In genomic region chr18:48393776-48394175, GRCh38 we compare ENCODE assay signal across 24 cellular contexts. TPM values are rescaled to one million over a fixed set of nuclear protein-coding genes. Genes with fewer than 3 reads are reported as not detected.
DNase-seq lines count a peak whose midpoint lies in the region; ATAC-seq, FAIRE-seq and TF ChIP-seq lines count a peak whose summit lies in the region.
"Had no signal": no experiment of that assay in that cellular context is flagged by ENCODE, and none has a peak within 500 bp of the region (broad histone marks: within the 10 kb centered on the region; RNA-seq: fewer than 3 reads in every experiment).

No MANE protein-coding gene starts in this region.

- intact Hi-C loops in right lobe of liver (cut with DNase I) = no loop called here
- intact Hi-C loops in HepG2 (cut with micrococcal nuclease; ENCODE audit: unreplicated experiment) = no loop called here
- intact Hi-C loops in left lung (cut with DNase I) = no loop called here
- intact Hi-C loops in lower lobe of right lung (cut with DNase I) = no loop called here

- no peaks in the 10 kb centered on the region for H4K20me1 ChIP-seq in HepG2 (ENCODE audit: insufficient read depth, low read length)

- BruUV-seq in HepG2 (replicated peaks; lab: Mats Ljungman, UMichigan) = no TSS peak

- TF ChIP-seq CTCF in right lobe of liver (IDR thresholded peaks at IDR 0.05) (no peak), HepG2 (CRISPR knock-in tag; IDR thresholded peaks at IDR 0.05) (no peak), left lung (IDR thresholded peaks at IDR 0.05) (no peak), lower lobe of right lung (IDR thresholded peaks at IDR 0.05) (no peak)

- TF ChIP-seq EP300 in HepG2 (IDR thresholded peaks at IDR 0.05; ENCODE audit: low read depth in 2 of 2, low read length in 2 of 2) = no peak
- no peak for TF ChIP-seq EP300 in HepG2 (CRISPR knock-in tag; IDR thresholded peaks at IDR 0.05; ENCODE audit: borderline replicate concordance)

- DNase-seq in right lobe of liver (no peak), HepG2 (ENCODE audit: low spot score) (no peak), ecto neural progenitor cell (ENCODE audit: low spot score) (peak; percentile 16), left lung (no peak), lower lobe of right lung (no peak), GOT3 (lab: John Stamatoyannopoulos, UW) (no peak)
- DNase-seq: BE2C, DMS53, GM23248, Karpas-422, NCI-H1694, NCI-H2081, NCI-H2171, NCI-H524 treated with DMSO at 0.1 percent for 48 hours, NCI-H82, PC-3, SHP77 treated with DMSO at 0.1 percent for 48 hours had no signal

- H3K9me3 ChIP-seq in right lobe of liver = no peaks in the 10 kb centered on the region
- H3K9me3 ChIP-seq in HepG2 (ENCODE audit: low read length) = no peaks in the 10 kb centered on the region
- no peaks in the 10 kb centered on the region for H3K9me3 ChIP-seq in left lung
- no peaks in the 10 kb centered on the region for H3K9me3 ChIP-seq in lower lobe of right lung
- H3K9me3 ChIP-seq: A549, BE2C had no signal

- H2AFZ ChIP-seq in HepG2 (ENCODE audit: low read length) = no peak overlapping the region
- H2AFZ ChIP-seq: GM23248 had no signal

- TF ChIP-seq POLR2A in right lobe of liver (IDR thresholded peaks at IDR 0.05) (no peak), HepG2 (IDR thresholded peaks at IDR 0.05; ENCODE audit: insufficient read depth in 1 of 2, low read depth in 2 of 2, low read length in 2 of 2) (no peak)

- H3K4me1 ChIP-seq in right lobe of liver (no peaks in the 10 kb centered on the region), HepG2 (ENCODE audit: insufficient read depth, low read length) (no peaks in the 10 kb centered on the region), left lung (peaks cover under 1 to 27% of the 10 kb centered on the region in 2 donors), urinary bladder (ENCODE audit: insufficient read depth) (peaks cover 2% of the 10 kb centered on the region), lower lobe of right lung (peaks cover 27% of the 10 kb centered on the region)
- H3K4me1 ChIP-seq: BE2C had no signal

- H3K27me3 ChIP-seq in right lobe of liver (no peaks in the 10 kb centered on the region), HepG2 (ENCODE audit: control insufficient read depth in 1 of 2, insufficient read depth in 2 of 2, low read length in 2 of 2) (peaks cover 3 to 48% of the 10 kb centered on the region in 2 experiments; a peak in 4 of 5 replicates), left lung (peaks cover 0 to 10% of the 10 kb centered on the region in 2 donors), lower lobe of right lung (ENCODE audit: low read depth) (no peaks in the 10 kb centered on the region)
- H3K27me3 ChIP-seq: BE2C had no signal

- FAIRE-seq in HepG2 (lab: Jason Lieb, UNC) = no peak
- FAIRE-seq: A549, D721Med had no signal

- in situ Hi-C loops in HepG2 (cut with HindIII; ENCODE audit: extremely low pct_ligation_motif_present, low pct_unique_long_range_greater_than_20kb) = no loop called here

- no peaks in the 10 kb centered on the region for H3K79me2 ChIP-seq in HepG2 (ENCODE audit: insufficient read depth, low read length)

- TF ChIP-seq RAD21 in HepG2 (CRISPR knock-in tag; IDR thresholded peaks at IDR 0.05) = no peak

- no peaks in the 10 kb centered on the region for H3K36me3 ChIP-seq in right lobe of liver
- no peaks in the 10 kb centered on the region for H3K36me3 ChIP-seq in HepG2 (replicated peaks in 1 of 2; ENCODE audit: control insufficient read depth in 1 of 2, insufficient read depth in 2 of 2, low read length in 2 of 2)
- H3K36me3 ChIP-seq in left lung = no peaks in the 10 kb centered on the region
- H3K36me3 ChIP-seq in urinary bladder (ENCODE audit: insufficient read depth) = no peaks in the 10 kb centered on the region
- H3K36me3 ChIP-seq in lower lobe of right lung = no peaks in the 10 kb centered on the region
- H3K36me3 ChIP-seq: BE2C had no signal

- POLR2A ChIA-PET in HepG2 (lab: Yijun Ruan, JAX) = no interaction called here

- H3K9ac ChIP-seq in HepG2 (ENCODE audit: insufficient read depth, low read depth, low read length) = no peak overlapping the region
- H3K9ac ChIP-seq: GM23248 had no signal

- H3K27ac ChIP-seq in right lobe of liver (no peak overlapping the region), HepG2 (ENCODE audit: extremely low read length, insufficient read depth, low read length) (no peak overlapping the region), left lung (no peak overlapping the region), urinary bladder (ENCODE audit: low read depth) (peak overlapping the region; percentile 41), lower lobe of right lung (no peak overlapping the region)
- H3K27ac ChIP-seq: A549, GM23248, SK-N-MC had no signal

- CTCF ChIA-PET in HepG2 (lab: Yijun Ruan, JAX; ENCODE audit: low intra/inter-chr PET ratio, low total read pairs) = no interaction called here

- 71% methylated on average over 1 of the region's 1 CpG for WGBS in right lobe of liver (ENCODE audit: insufficient coverage, low coverage, low lambda C conversion rate, missing lambda C conversion rate)
- WGBS in HepG2 (ENCODE audit: low lambda C conversion rate) = 0% methylated on average over 1 of the region's 1 CpG
- WGBS in urinary bladder = 89% methylated on average over 1 of the region's 1 CpG

- H3K4me3 ChIP-seq in right lobe of liver (no peak overlapping the region), HepG2 (replicated peaks in 1 of 3; ENCODE audit: insufficient read depth in 1 of 3, low read depth in 2 of 3, low read length in 3 of 3) (no peak overlapping the region), left lung (no peak overlapping the region), urinary bladder (ENCODE audit: low read depth, low read length) (no peak overlapping the region), lower lobe of right lung (no peak overlapping the region)
- H3K4me3 ChIP-seq: A549, GM23248, SK-N-MC had no signal

- no peak overlapping the region for H3K4me2 ChIP-seq in HepG2 (ENCODE audit: low read depth, low read length)
- H3K4me2 ChIP-seq: A549 had no signal

- ATAC-seq in right lobe of liver (peak; percentile 36 to 64 (median 60)), HepG2 (no peak), left lung (peak; percentile 19), GM19455 (IDR thresholded peaks at IDR 0.05; ENCODE audit: unreplicated experiment) (no peak), lower lobe of right lung (no peak)
- ATAC-seq: A549, HCT116, PC-3 had no signal

TF ChIP-seq in HepG2, 621 proteins besides CTCF, POLR2A, EP300 and RAD21 (continues in another document):
- TF ChIP-seq RXRB (CRISPR knock-in tag; IDR thresholded peaks at IDR 0.05; ENCODE audit: borderline replicate concordance) (no peak), PREB (CRISPR knock-in tag; IDR thresholded peaks at IDR 0.05) (no peak), NFE2L1 (CRISPR knock-in tag; IDR thresholded peaks at IDR 0.05; ENCODE audit: borderline replicate concordance) (no peak), ATRX (CRISPR knock-in tag; IDR thresholded peaks at IDR 0.05; ENCODE audit: borderline replicate concordance) (no peak)

RNA-seq across cellular contexts. Expression of gene ZBTB7C, which starts 15.4 kb away (rescaled TPM):
- 1 to 10 TPM; 1.1 to 1.7 (median 1.3) TPM for total RNA-seq in right lobe of liver
- 0.04 TPM in 1 of 2 replicates, not detected in the other for total RNA-seq in HepG2 (2016; rRNA removed; fragmentation: Illumina TruSeq; extraction: Trizol)
- total RNA-seq in HepG2 (2016; cell fraction: cytosol; rRNA removed; fragmentation: Illumina TruSeq; extraction: Trizol; ENCODE audit: low read depth) = 0.10 TPM in 1 of 2 replicates, not detected in the other
- 0.02 TPM in 1 of 2 replicates, not detected in the other for total RNA-seq in HepG2 (2016; cell fraction: insoluble cytoplasmic fraction; rRNA removed; fragmentation: Illumina TruSeq; extraction: Trizol)
- 0.07 TPM in 1 of 2 replicates, not detected in the other for total RNA-seq in HepG2 (2016; cell fraction: membrane; rRNA removed; fragmentation: Illumina TruSeq; extraction: Trizol)
- 0.06 TPM in 1 of 2 replicates, not detected in the other for total RNA-seq in HepG2 (2016; cell fraction: nucleus; rRNA removed; fragmentation: Illumina TruSeq; extraction: Trizol)
- polyA plus RNA-seq in HepG2 (2011; rRNA removed) = 0.01 TPM in 1 of 2 replicates, not detected in the other
- 0.01 TPM in 1 of 2 replicates, not detected in the other for polyA plus RNA-seq in HepG2 (2011; cell fraction: cytosol; rRNA removed)
- polyA plus RNA-seq in HepG2 (2011; cell fraction: nucleus; rRNA removed) = not detected in 2 replicates
- polyA plus RNA-seq in HepG2 (2012) = 0.03 and 0.09 TPM in 2 replicates
- not detected in 2 replicates for polyA plus RNA-seq in HepG2 (2016; cell fraction: cytosol; fragmentation: Illumina TruSeq; extraction: Trizol; ENCODE audit: low read depth)
- not detected in 2 replicates for polyA plus RNA-seq in HepG2 (2016; cell fraction: insoluble cytoplasmic fraction; fragmentation: Illumina TruSeq; extraction: Trizol; ENCODE audit: low read depth)
- polyA plus RNA-seq in HepG2 (2016; cell fraction: membrane; fragmentation: Illumina TruSeq; extraction: Trizol; ENCODE audit: low read depth) = not detected in 2 replicates
- polyA plus RNA-seq in HepG2 (2016; cell fraction: nucleus; fragmentation: Illumina TruSeq; extraction: Trizol; ENCODE audit: insufficient read depth, low read depth) = not detected in 2 replicates
- 0.12 and 4.7 TPM in 2 replicates for polyA minus RNA-seq in HepG2 (2011; rRNA and poly(A)+ RNA removed; ENCODE audit: low replicate concordance)
- not detected in 2 replicates for polyA minus RNA-seq in HepG2 (2011; cell fraction: cytosol; rRNA and poly(A)+ RNA removed)
- 0.13 TPM in 1 of 2 replicates, not detected in the other for polyA minus RNA-seq in HepG2 (2011; cell fraction: nucleus; rRNA and poly(A)+ RNA removed)
- 1 to 10 TPM; 7.5 to 8.7 TPM for total RNA-seq in left lung
- total RNA-seq in urinary bladder = 8.6 TPM
- polyA plus RNA-seq in urinary bladder = 4.6 TPM
- 15.0 TPM for total RNA-seq in lower lobe of right lung
- total RNA-seq: GM23248, M059J had no signal
- polyA plus RNA-seq: GM23248 had no signal

Comparison
In these comparisons a context has a peak if more than half of its experiments do, and no peak if none do; other contexts are left out.
1. ATAC-seq: peak in right lobe of liver (4 of 4) and left lung (single experiment); none in HepG2 (single experiment), GM19455 (single experiment) and lower lobe of right lung (0 of 2).